In the genomic region with DNA sequence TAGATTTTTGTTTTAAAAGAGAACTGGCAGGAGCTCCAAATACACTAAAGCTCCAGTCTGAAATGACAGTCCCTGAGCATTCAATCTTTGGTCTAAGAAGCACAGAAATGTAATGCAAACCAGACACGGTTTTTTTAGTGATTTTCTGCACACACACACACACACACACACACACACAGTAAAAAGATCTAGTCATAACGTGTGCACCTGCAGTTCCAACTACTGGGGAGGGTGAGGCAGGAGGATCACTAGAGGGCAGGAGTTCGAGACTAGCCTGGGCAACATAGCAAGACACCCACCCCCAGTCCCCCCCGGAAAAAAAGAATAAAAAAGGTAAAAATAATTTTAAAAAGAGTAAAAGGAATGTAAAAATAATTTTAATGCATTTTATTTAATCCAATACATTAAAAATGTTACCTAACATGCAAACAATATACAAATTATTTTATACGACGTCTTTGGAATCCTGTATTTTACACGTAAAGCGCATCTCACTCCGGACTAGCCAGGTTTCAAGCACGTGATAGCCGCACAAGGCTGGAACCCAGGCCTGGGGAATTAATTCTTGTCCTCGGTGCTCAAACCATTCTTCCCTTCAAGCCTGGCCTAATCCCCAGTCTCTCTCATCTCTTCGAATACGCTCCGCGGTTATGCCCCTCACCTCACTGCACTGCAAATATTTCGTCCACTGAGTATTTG, we compare ENCODE assay signal across 8 cellular contexts. TPM values are rescaled to one million over a fixed set of nuclear protein-coding genes. Genes with fewer than 3 reads are reported as not detected.
DNase-seq lines count a peak whose midpoint lies in the region; ATAC-seq and TF ChIP-seq lines count a peak whose summit lies in the region.

No MANE protein-coding gene starts in this region.

- BruUV-seq in Caco-2 (replicated peaks; lab: Mats Ljungman, UMichigan) = TSS peak; percentile 96

- H3K36me3 ChIP-seq in Caco-2 (ENCODE audit: control insufficient read depth, insufficient read depth, low read length) (no peaks in the 10 kb centered on the region), neural cell (ENCODE audit: insufficient read depth, low read length) (no peaks in the 10 kb centered on the region)

- in situ Hi-C loops in ACHN (cut with HindIII; ENCODE audit: low pct_ligation_motif_present, low pct_unique_long_range_greater_than_20kb, low sequenced_read_pairs) = no loop called here

- peak overlapping the region; percentile 93 for H3K27ac Mint-ChIP-seq in Caco-2 (ENCODE audit: unreplicated experiment)
- peak overlapping the region; percentile 89 for H3K27ac Mint-ChIP-seq in dendritic cell treated with granulocyte-macrophage colony-stimulating factor and Interleukin-4, amounts not matched to agents 40 ng/mL and 50 ng/mL, for 4 days

- CTCF ChIA-PET in Caco-2 (lab: Charles Lee) = interaction anchor here (0.8 to 1.8 kb wide), 4 partner anchors 12 to 42 kb away, joined by 3 to 8 read pairs (median 8); no protein-coding TSS in a partner anchor

- no peak for TF ChIP-seq CTCF in Caco-2 (IDR thresholded peaks at IDR 0.05; ENCODE audit: insufficient read depth in 1 of 2, low read depth in 1 of 2, low read length in 1 of 2, severe bottlenecking in 1 of 2, unreplicated experiment in 1 of 2)
- TF ChIP-seq CTCF in neural cell (IDR thresholded peaks at IDR 0.05; ENCODE audit: poor library complexity, severe bottlenecking) = no peak

- peaks cover 4% of the 10 kb centered on the region for H3K9me3 Mint-ChIP-seq in Caco-2 (ENCODE audit: unreplicated experiment)
- H3K9me3 Mint-ChIP-seq in dendritic cell treated with granulocyte-macrophage colony-stimulating factor and Interleukin-4, amounts not matched to agents 40 ng/mL and 50 ng/mL, for 4 days = peaks cover 3% of the 10 kb centered on the region

- TF ChIP-seq EP300 in neural cell (conservative IDR thresholded peaks at IDR 0.05; ENCODE audit: poor library complexity, severe bottlenecking) = no peak

- peaks cover 8% of the 10 kb centered on the region for H3K4me1 Mint-ChIP-seq in Caco-2 (ENCODE audit: low read depth, unreplicated experiment)
- peaks cover 79% of the 10 kb centered on the region for H3K4me1 Mint-ChIP-seq in dendritic cell treated with granulocyte-macrophage colony-stimulating factor and Interleukin-4, amounts not matched to agents 40 ng/mL and 50 ng/mL, for 4 days (ENCODE audit: low read depth)

- H3K4me2 ChIP-seq in neural cell (ENCODE audit: low read length) = peak overlapping the region; percentile 93

- no peaks in the 10 kb centered on the region for H4K20me1 ChIP-seq in neural cell (ENCODE audit: insufficient read depth)

- peaks cover 21% of the 10 kb centered on the region for H3K36me3 Mint-ChIP-seq in Caco-2 (ENCODE audit: insufficient read depth, unreplicated experiment)
- peaks cover 54% of the 10 kb centered on the region for H3K36me3 Mint-ChIP-seq in dendritic cell treated with granulocyte-macrophage colony-stimulating factor and Interleukin-4, amounts not matched to agents 40 ng/mL and 50 ng/mL, for 4 days (ENCODE audit: low read depth)

- ATAC-seq in GM21423 (IDR thresholded peaks at IDR 0.05; ENCODE audit: unreplicated experiment) = no peak

- H3F3A ChIP-seq in neural cell (ENCODE audit: insufficient read depth, low read length, poor library complexity, severe bottlenecking) = no peaks in the 10 kb centered on the region

- H3K79me2 ChIP-seq in neural cell (replicated peaks; ENCODE audit: insufficient read depth, low read length) = peaks cover 33% of the 10 kb centered on the region

- H3K27me3 Mint-ChIP-seq in Caco-2 (ENCODE audit: insufficient read depth, unreplicated experiment) = no peaks in the 10 kb centered on the region
- H3K27me3 Mint-ChIP-seq in dendritic cell treated with granulocyte-macrophage colony-stimulating factor and Interleukin-4, amounts not matched to agents 40 ng/mL and 50 ng/mL, for 4 days = no peaks in the 10 kb centered on the region

- intact Hi-C loops in Caco-2 (cut with micrococcal nuclease; ENCODE audit: unreplicated experiment) = loop anchor here (1.0 kb wide), 1 partner anchor 13 kb away; no protein-coding TSS in a partner anchor
- intact Hi-C loops in dendritic cell treated with granulocyte-macrophage colony-stimulating factor and Interleukin-4, amounts not matched to agents 40 ng/mL and 50 ng/mL, for 4 days (cut with micrococcal nuclease) = no loop called here

- H2AFZ ChIP-seq in neural cell (ENCODE audit: low read depth, low read length) = peak overlapping the region; percentile 87

- H3K4me3 Mint-ChIP-seq in Caco-2 (ENCODE audit: unreplicated experiment) = peak overlapping the region; percentile 80
- peak overlapping the region; percentile 95 for H3K4me3 Mint-ChIP-seq in dendritic cell treated with granulocyte-macrophage colony-stimulating factor and Interleukin-4, amounts not matched to agents 40 ng/mL and 50 ng/mL, for 4 days

- H3K9ac ChIP-seq in neural cell (ENCODE audit: low read length) = peak overlapping the region; percentile 92

- H3K27ac ChIP-seq in neural cell (ENCODE audit: low read length) = peak overlapping the region; percentile 92

- no peak for DNase-seq in Caco-2
- peak; percentile 52 for DNase-seq in NAMALWA (ENCODE audit: low spot score)
- DNase-seq in NCI-H226 = no peak
- no peak for DNase-seq in ACHN
- DNase-seq in germinal center (ENCODE audit: low spot score) = no peak

- H3K9me3 ChIP-seq in Caco-2 (no peaks in the 10 kb centered on the region), neural cell (ENCODE audit: low read length) (no peaks in the 10 kb centered on the region)

- POLR2A ChIA-PET in Caco-2 (lab: Charles Lee) = interaction anchor here (0.6 to 2.0 kb wide), 11 partner anchors 12 to 341 kb away, joined by 3 to 41 read pairs (median 4); no protein-coding TSS in a partner anchor

- H3K9me2 ChIP-seq in neural cell (ENCODE audit: insufficient read depth, low read length) = no peaks in the 10 kb centered on the region

- no peak for TF ChIP-seq RAD21 in neural cell (conservative IDR thresholded peaks at IDR 0.05)

- H3K4me3 ChIP-seq in Caco-2 (ENCODE audit: low read depth, low read length) (peak overlapping the region; percentile 95), neural cell (ENCODE audit: low read length) (peak overlapping the region; percentile 81)

- peaks cover 8% of the 10 kb centered on the region; the same call in 1 of the 2 replicates for H3K4me1 ChIP-seq in Caco-2

- H3K27me3 ChIP-seq in Caco-2 (replicated peaks; ENCODE audit: control insufficient read depth, insufficient read depth, low read length) = no peaks in the 10 kb centered on the region
- H3K27me3 ChIP-seq in neural cell (ENCODE audit: insufficient read depth, low read depth, low read length) = no peaks in the 10 kb centered on the region

TF ChIP-seq in neural cell, 6 proteins besides CTCF, POLR2A, EP300 and RAD21:
- TF ChIP-seq, protein P1, sequence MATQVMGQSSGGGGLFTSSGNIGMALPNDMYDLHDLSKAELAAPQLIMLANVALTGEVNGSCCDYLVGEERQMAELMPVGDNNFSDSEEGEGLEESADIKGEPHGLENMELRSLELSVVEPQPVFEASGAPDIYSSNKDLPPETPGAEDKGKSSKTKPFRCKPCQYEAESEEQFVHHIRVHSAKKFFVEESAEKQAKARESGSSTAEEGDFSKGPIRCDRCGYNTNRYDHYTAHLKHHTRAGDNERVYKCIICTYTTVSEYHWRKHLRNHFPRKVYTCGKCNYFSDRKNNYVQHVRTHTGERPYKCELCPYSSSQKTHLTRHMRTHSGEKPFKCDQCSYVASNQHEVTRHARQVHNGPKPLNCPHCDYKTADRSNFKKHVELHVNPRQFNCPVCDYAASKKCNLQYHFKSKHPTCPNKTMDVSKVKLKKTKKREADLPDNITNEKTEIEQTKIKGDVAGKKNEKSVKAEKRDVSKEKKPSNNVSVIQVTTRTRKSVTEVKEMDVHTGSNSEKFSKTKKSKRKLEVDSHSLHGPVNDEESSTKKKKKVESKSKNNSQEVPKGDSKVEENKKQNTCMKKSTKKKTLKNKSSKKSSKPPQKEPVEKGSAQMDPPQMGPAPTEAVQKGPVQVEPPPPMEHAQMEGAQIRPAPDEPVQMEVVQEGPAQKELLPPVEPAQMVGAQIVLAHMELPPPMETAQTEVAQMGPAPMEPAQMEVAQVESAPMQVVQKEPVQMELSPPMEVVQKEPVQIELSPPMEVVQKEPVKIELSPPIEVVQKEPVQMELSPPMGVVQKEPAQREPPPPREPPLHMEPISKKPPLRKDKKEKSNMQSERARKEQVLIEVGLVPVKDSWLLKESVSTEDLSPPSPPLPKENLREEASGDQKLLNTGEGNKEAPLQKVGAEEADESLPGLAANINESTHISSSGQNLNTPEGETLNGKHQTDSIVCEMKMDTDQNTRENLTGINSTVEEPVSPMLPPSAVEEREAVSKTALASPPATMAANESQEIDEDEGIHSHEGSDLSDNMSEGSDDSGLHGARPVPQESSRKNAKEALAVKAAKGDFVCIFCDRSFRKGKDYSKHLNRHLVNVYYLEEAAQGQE (IDR thresholded peaks at IDR 0.05; ENCODE audit: borderline replicate concordance) = no peak
- TF ChIP-seq MXI1 (conservative IDR thresholded peaks at IDR 0.05; ENCODE audit: poor library complexity, severe bottlenecking) (no peak), SMC3 (conservative IDR thresholded peaks at IDR 0.05; ENCODE audit: poor library complexity) (no peak), POLR2AphosphoS5 (IDR thresholded peaks at IDR 0.05) (no peak), TAF1 (IDR thresholded peaks at IDR 0.05; ENCODE audit: low read depth) (no peak), EZH2 (IDR thresholded peaks at IDR 0.05; ENCODE audit: borderline replicate concordance, insufficient read depth, low read length, poor library complexity, severe bottlenecking) (no peak)

RNA-seq across cellular contexts. Expression of gene TBC1D22A, which starts 0.8 kb away (rescaled TPM):
- total RNA-seq in Caco-2 (2022) = 26.7 and 32.6 TPM in 2 replicates
- polyA plus RNA-seq in neural cell = 9.3 and 10.4 TPM in 2 replicates
- 8.2 and 10.5 TPM in 2 replicates for polyA minus RNA-seq in neural cell

RNA-seq across cellular contexts. Expression of gene CERK, which starts 23.6 kb away (rescaled TPM):
- total RNA-seq in Caco-2 (2022) = 35.0 and 37.6 TPM in 2 replicates
- polyA plus RNA-seq in neural cell = 57.4 and 66.2 TPM in 2 replicates
- 88.8 and 96.7 TPM in 2 replicates for polyA minus RNA-seq in neural cell
